ENCODE assay signal across 18 cellular contexts in the genomic region with DNA sequence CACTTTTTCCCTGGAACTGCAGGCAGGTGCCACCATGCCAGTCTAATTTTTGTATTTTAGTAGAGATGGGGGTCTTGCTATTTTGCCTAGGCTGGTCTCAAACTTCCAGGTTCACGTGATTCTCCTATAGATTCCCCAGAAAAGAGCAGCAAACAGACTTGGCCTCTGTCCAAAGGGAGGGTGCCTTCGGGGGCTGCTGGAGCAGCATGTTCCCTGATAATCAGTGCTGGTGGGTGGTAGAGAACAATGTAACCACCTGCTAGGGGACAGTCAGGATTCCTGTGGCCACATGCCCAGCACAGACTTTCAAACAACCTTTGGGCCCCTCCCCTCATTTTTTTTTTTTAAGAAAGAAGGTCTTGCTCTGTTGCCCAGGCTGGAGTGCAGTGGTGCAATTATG. TPM values are rescaled to one million over a fixed set of nuclear protein-coding genes. Genes with fewer than 3 reads are reported as not detected.
DNase-seq lines count a peak whose midpoint lies in the region; ATAC-seq and TF ChIP-seq lines count a peak whose summit lies in the region.
"Had no signal": no experiment of that assay in that cellular context is flagged by ENCODE, and none has a peak within 500 bp of the region (broad histone marks: within the 10 kb centered on the region; RNA-seq: fewer than 3 reads in every experiment).

No MANE protein-coding gene starts in this region.

- BruUV-seq in Caco-2 (replicated peaks; lab: Mats Ljungman, UMichigan) = no TSS peak

- no peaks in the 10 kb centered on the region for H3K9me3 ChIP-seq in HEK293 (ENCODE audit: control insufficient read depth, insufficient read depth, low read depth, low read length)
- no peaks in the 10 kb centered on the region for H3K9me3 ChIP-seq in testis
- H3K9me3 ChIP-seq in Caco-2 = no peaks in the 10 kb centered on the region
- H3K9me3 ChIP-seq: BE2C had no signal

- H3K27me3 ChIP-seq in testis (no peaks in the 10 kb centered on the region), Caco-2 (replicated peaks; ENCODE audit: control insufficient read depth, insufficient read depth, low read length) (no peaks in the 10 kb centered on the region)
- H3K27me3 ChIP-seq: BE2C had no signal

- H3K27ac Mint-ChIP-seq in Caco-2 (ENCODE audit: unreplicated experiment) = no peak overlapping the region
- H3K27ac Mint-ChIP-seq: CD4-positive, CD25-positive, alpha-beta regulatory T cell; CD8-positive, alpha-beta memory T cell; IgD-negative memory B cell had no signal

- H3K36me3 ChIP-seq in HEK293 (ENCODE audit: control insufficient read depth in 2 of 2, insufficient read depth in 1 of 2, low read length in 2 of 2) (no peaks in the 10 kb centered on the region), testis (ENCODE audit: low read depth, missing control alignments) (no peaks in the 10 kb centered on the region), Caco-2 (ENCODE audit: control insufficient read depth, insufficient read depth, low read length) (no peaks in the 10 kb centered on the region)
- H3K36me3 ChIP-seq: BE2C had no signal

- H3K36me3 Mint-ChIP-seq in Caco-2 (ENCODE audit: insufficient read depth, unreplicated experiment) = no peaks in the 10 kb centered on the region
- H3K36me3 Mint-ChIP-seq: CD4-positive, CD25-positive, alpha-beta regulatory T cell; IgD-negative memory B cell had no signal

- no peak for TF ChIP-seq CTCF in HEK293 (tag by site-specific recombination; IDR thresholded peaks at IDR 0.05)
- TF ChIP-seq CTCF in testis (IDR thresholded peaks at IDR 0.05) = no peak
- TF ChIP-seq CTCF in Caco-2 (IDR thresholded peaks at IDR 0.05; ENCODE audit: insufficient read depth in 1 of 2, low read depth in 1 of 2, low read length in 1 of 2, severe bottlenecking in 1 of 2, unreplicated experiment in 1 of 2) = no peak

- no peak overlapping the region for H3K4me3 ChIP-seq in HEK293 (ENCODE audit: low read depth, low read length)
- H3K4me3 ChIP-seq in testis = no peak overlapping the region
- no peak overlapping the region for H3K4me3 ChIP-seq in Caco-2 (ENCODE audit: low read depth, low read length)

- no peak for ATAC-seq in GM18517 (IDR thresholded peaks at IDR 0.05; ENCODE audit: unreplicated experiment)
- ATAC-seq: HepG2 had no signal

- intact Hi-C loops in testis (cut with DNase I; ENCODE audit: low total_unique reads) (no loop called here), Caco-2 (cut with micrococcal nuclease; ENCODE audit: unreplicated experiment) (no loop called here)

- H3K4me1 ChIP-seq in HEK293 (ENCODE audit: control insufficient read depth, insufficient read depth, low read length) = no peaks in the 10 kb centered on the region
- peaks cover 9% of the 10 kb centered on the region for H3K4me1 ChIP-seq in testis
- no peaks in the 10 kb centered on the region for H3K4me1 ChIP-seq in Caco-2

- TF ChIP-seq POLR2A in testis (IDR thresholded peaks at IDR 0.05) = no peak

- WGBS in testis, 2 donors = 20 to 38% methylated on average over 2 of the region's 2 CpGs

- H3K4me3 Mint-ChIP-seq in Caco-2 (ENCODE audit: unreplicated experiment) = no peak overlapping the region
- H3K4me3 Mint-ChIP-seq: CD4-positive, CD25-positive, alpha-beta regulatory T cell; CD8-positive, alpha-beta memory T cell; H9; IgD-negative memory B cell had no signal

- H3K27me3 Mint-ChIP-seq in Caco-2 (ENCODE audit: insufficient read depth, unreplicated experiment) = no peaks in the 10 kb centered on the region

- POLR2A ChIA-PET in HEK293 (lab: Yijun Ruan, JAX) = interaction anchor here (0.7 kb wide), 1 partner anchor 79 kb away, joined by 6 read pairs; no protein-coding TSS in a partner anchor
- POLR2A ChIA-PET in Caco-2 (lab: Charles Lee) = no interaction called here

- H3K27ac ChIP-seq in HEK293 (ENCODE audit: extremely low read depth, low read depth, low read length) (no peak overlapping the region), testis (no peak overlapping the region)

- CTCF ChIA-PET in HEK293 (lab: Yijun Ruan, JAX) (interaction anchor here (2.8 kb wide), 1 partner anchor 8 kb away, joined by 20 read pairs; no protein-coding TSS in a partner anchor), Caco-2 (lab: Charles Lee) (no interaction called here)

- DNase-seq in COR-L47 (lab: John Stamatoyannopoulos, UW) = peak; percentile 58
- DNase-seq in NCI-H345 (lab: John Stamatoyannopoulos, UW) = peak; percentile 53
- peak; percentile 57 for DNase-seq in testis
- no peak for DNase-seq in Caco-2
- DNase-seq: ACHN; BE2C; C1 segment of cervical spinal cord; CD4-positive, CD25-positive, alpha-beta regulatory T cell; CD8-positive, alpha-beta memory T cell; DMS153; DMS79; GDM1; H9 had no signal

- H3K9me3 Mint-ChIP-seq in Caco-2 (ENCODE audit: unreplicated experiment) = no peaks in the 10 kb centered on the region
- H3K9me3 Mint-ChIP-seq: CD4-positive, CD25-positive, alpha-beta regulatory T cell; CD8-positive, alpha-beta memory T cell; H9; IgD-negative memory B cell had no signal

- H3K4me1 Mint-ChIP-seq in Caco-2 (ENCODE audit: low read depth, unreplicated experiment) = no peaks in the 10 kb centered on the region
- H3K4me1 Mint-ChIP-seq: CD4-positive, CD25-positive, alpha-beta regulatory T cell; CD8-positive, alpha-beta memory T cell; H9; IgD-negative memory B cell had no signal

TF ChIP-seq in HEK293, 187 proteins besides CTCF, POLR2A, EP300 and RAD21 (continues in another document):
- TF ChIP-seq, protein P1, sequence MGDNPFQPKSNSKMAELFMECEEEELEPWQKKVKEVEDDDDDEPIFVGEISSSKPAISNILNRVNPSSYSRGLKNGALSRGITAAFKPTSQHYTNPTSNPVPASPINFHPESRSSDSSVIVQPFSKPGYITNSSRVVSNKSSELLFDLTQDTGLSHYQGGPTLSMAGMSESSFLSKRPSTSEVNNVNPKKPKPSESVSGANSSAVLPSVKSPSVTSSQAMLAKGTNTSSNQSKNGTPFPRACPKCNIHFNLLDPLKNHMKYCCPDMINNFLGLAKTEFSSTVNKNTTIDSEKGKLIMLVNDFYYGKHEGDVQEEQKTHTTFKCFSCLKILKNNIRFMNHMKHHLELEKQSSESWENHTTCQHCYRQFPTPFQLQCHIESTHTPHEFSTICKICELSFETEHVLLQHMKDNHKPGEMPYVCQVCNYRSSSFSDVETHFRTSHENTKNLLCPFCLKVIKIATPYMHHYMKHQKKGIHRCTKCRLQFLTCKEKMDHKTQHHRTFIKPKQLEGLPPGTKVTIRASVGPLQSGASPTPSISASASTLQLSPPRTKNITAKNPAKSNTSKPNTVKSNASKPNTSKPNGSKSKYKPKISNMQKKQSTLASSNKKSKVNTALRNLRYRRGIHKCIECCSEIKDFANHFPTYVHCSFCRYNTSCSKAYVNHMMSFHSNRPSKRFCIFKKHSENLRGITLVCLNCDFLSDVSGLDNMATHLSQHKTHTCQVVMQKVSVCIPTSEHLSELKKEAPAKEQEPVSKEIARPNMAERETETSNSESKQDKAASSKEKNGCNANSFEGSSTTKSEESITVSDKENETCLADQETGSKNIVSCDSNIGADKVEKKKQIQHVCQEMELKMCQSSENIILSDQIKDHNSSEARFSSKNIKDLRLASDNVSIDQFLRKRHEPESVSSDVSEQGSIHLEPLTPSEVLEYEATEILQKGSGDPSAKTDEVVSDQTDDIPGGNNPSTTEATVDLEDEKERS (tag by site-specific recombination; IDR thresholded peaks at IDR 0.05) = no peak
- TF ChIP-seq ZNF548 (tag by site-specific recombination; IDR thresholded peaks at IDR 0.05) = no peak
- TF ChIP-seq ZFHX2 (tag by site-specific recombination; conservative IDR thresholded peaks at IDR 0.05) = peak; percentile 60
- TF ChIP-seq ZNF670 (tag by site-specific recombination; IDR thresholded peaks at IDR 0.05; ENCODE audit: low read depth) = no peak
- TF ChIP-seq, protein P2, sequence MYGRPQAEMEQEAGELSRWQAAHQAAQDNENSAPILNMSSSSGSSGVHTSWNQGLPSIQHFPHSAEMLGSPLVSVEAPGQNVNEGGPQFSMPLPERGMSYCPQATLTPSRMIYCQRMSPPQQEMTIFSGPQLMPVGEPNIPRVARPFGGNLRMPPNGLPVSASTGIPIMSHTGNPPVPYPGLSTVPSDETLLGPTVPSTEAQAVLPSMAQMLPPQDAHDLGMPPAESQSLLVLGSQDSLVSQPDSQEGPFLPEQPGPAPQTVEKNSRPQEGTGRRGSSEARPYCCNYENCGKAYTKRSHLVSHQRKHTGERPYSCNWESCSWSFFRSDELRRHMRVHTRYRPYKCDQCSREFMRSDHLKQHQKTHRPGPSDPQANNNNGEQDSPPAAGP (tag by site-specific recombination; IDR thresholded peaks at IDR 0.05) = no peak
- no peak for TF ChIP-seq ZNF837 (tag by site-specific recombination; IDR thresholded peaks at IDR 0.05)
- TF ChIP-seq ZBTB20 (tag by site-specific recombination; IDR thresholded peaks at IDR 0.05) = no peak
- no peak for TF ChIP-seq ZNF785 (tag by site-specific recombination; IDR thresholded peaks at IDR 0.05)
- TF ChIP-seq FEZF1 (tag by site-specific recombination; IDR thresholded peaks at IDR 0.05) = peak; percentile 60

RNA-seq across cellular contexts. Expression of gene CCNF, which starts 14.2 kb away (rescaled TPM):
- total RNA-seq in testis (10 to 100 TPM in 1 of 2 donors, 1 to 10 TPM in 1; 9.4 to 10.8 TPM), Caco-2 (2022) (48.7 and 52.4 TPM in 2 replicates)
- polyA plus RNA-seq in testis (ENCODE audit: insufficient read depth, low read depth, low replicate concordance) = 6.0 TPM

RNA-seq across cellular contexts. Expression of gene TEDC2, which starts 44.8 kb away (rescaled TPM):
- 10 to 100 TPM; 18.0 to 19.4 TPM for total RNA-seq in testis
- polyA plus RNA-seq in testis (ENCODE audit: insufficient read depth, low read depth, low replicate concordance) = 7.7 TPM
- total RNA-seq in Caco-2 (2022) = 29.0 and 30.6 TPM in 2 replicates
- total RNA-seq: CD4-positive, CD25-positive, alpha-beta regulatory T cell had no signal

RNA-seq across cellular contexts. Expression of gene NTN3, which starts 56.0 kb away (rescaled TPM):
- total RNA-seq in testis (1 to 10 TPM; 1.1 to 1.7 TPM), Caco-2 (2022) (0.30 and 0.39 TPM in 2 replicates)
- not detected for polyA plus RNA-seq in testis (ENCODE audit: insufficient read depth, low read depth, low replicate concordance)
- total RNA-seq: CD4-positive, CD25-positive, alpha-beta regulatory T cell; CD8-positive, alpha-beta memory T cell; Daoy had no signal
- polyA plus RNA-seq: CD4-positive, CD25-positive, alpha-beta regulatory T cell; CD8-positive, alpha-beta memory T cell; IgD-negative memory B cell had no signal

RNA-seq across cellular contexts. Expression of gene TBC1D24, which starts 59.8 kb away (rescaled TPM):
- total RNA-seq in testis = 10 to 100 TPM; 11.2 to 13.5 TPM
- polyA plus RNA-seq in testis (ENCODE audit: insufficient read depth, low read depth, low replicate concordance) = 5.3 TPM
- total RNA-seq in Caco-2 (2022) = 20.8 and 22.6 TPM in 2 replicates

Comparison
In these comparisons a context has a peak if more than half of its experiments do, and no peak if none do; other contexts are left out.
1. DNase-seq: peak in COR-L47 (single experiment), NCI-H345 (single experiment) and testis (single experiment); none in Caco-2 (0 of 2).